In genomic region chr5:14112998-14113652, GRCh38 we compare ENCODE assay signal across 1 cellular context.
TF ChIP-seq lines count a peak whose summit lies in the region.

No MANE protein-coding gene starts in this region.

TF ChIP-seq in K562, 482 proteins besides CTCF, POLR2A, EP300 and RAD21:
- TF ChIP-seq HDAC3 (IDR thresholded peaks at IDR 0.05; ENCODE audit: borderline replicate concordance, partially characterized antibody) = no peak
- peak; percentile 17 for TF ChIP-seq PRDM10 (IDR thresholded peaks at IDR 0.05; ENCODE audit: partially characterized antibody)
